In the genomic region with DNA sequence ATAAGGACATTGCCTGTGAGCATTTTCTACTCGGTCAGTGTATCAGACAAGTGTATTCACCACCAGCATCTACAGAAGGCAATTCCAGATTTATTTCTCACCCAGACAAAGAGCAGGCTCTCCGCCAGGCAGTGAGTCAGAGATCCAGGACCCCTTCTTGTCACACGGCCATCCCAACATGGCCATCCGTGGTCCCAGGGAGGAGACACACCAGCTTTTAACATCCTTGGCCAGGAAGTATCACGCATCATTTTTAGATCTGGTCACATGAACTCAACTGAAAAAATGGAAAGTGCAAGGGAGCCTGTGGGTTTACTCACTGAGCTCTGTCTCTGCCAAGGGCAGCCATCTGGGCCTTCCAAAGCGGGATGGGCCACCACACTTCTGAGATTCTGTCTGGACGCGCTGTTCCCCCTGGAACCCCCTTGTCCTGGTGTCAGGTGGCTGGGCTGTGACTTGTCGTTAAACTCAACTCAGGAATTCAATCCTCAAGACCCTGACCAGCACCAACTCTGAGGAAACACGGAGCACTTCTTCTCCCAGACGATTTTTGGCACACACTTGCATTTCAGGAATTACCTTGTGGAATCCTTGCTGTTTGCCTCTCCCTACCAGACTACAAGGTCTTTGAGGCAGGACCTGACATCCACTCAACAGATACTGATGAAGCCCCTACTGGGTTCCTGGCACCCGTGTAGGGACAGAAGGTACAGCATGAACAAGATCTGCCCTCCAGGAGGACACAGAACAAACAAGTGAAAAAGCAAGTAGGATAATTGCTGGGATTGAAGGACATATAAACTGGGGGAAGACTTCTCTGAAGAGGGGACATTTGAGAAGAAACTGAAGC, we compare ENCODE assay signal across 20 cellular contexts. TPM values are rescaled to one million over a fixed set of nuclear protein-coding genes. Genes with fewer than 3 reads are reported as not detected.
DNase-seq lines count a peak whose midpoint lies in the region; ATAC-seq, FAIRE-seq and TF ChIP-seq lines count a peak whose summit lies in the region.
"Had no signal": no experiment of that assay in that cellular context is flagged by ENCODE, and none has a peak within 500 bp of the region (broad histone marks: within the 10 kb centered on the region; RNA-seq: fewer than 3 reads in every experiment).

No MANE protein-coding gene starts in this region.

- in situ Hi-C loops in HepG2 (cut with HindIII; ENCODE audit: extremely low pct_ligation_motif_present, low pct_unique_long_range_greater_than_20kb): no loop called here

- H3K36me3 Mint-ChIP-seq in GM23338 (ENCODE audit: low read depth): no peaks in the 10 kb centered on the region
- H3K36me3 Mint-ChIP-seq: CD4-positive, alpha-beta memory T cell had no signal

- TF ChIP-seq EP300 in HepG2 (IDR thresholded peaks at IDR 0.05; ENCODE audit: low read depth in 2 of 2, low read length in 2 of 2) (no peak), HepG2 (CRISPR knock-in tag; IDR thresholded peaks at IDR 0.05; ENCODE audit: borderline replicate concordance) (no peak)

- DNase-seq in GM23338 (ENCODE audit: low spot score) (no peak), NCI-H446 (lab: John Stamatoyannopoulos, UW) (peak; percentile 72 to 94), cerebellum (ENCODE audit: low spot score) (peak; percentile 82), vagina (ENCODE audit: extremely low spot score in 2 of 2) (peak; percentile 22 to 69), AG20443 (ENCODE audit: low spot score) (no peak), HepG2 (ENCODE audit: low spot score) (no peak)
- DNase-seq: Calu3; CD4-positive, alpha-beta memory T cell; DMS79; NCI-H1092; NCI-H146; NCI-H2107; NCI-H226; PC-3; SJCRH30 had no signal

- intact Hi-C loops in vagina (cut with DNase I) (no loop called here), HepG2 (cut with micrococcal nuclease; ENCODE audit: unreplicated experiment) (no loop called here)

- no peak overlapping the region for H3K9ac ChIP-seq in HepG2 (ENCODE audit: insufficient read depth, low read depth, low read length)
- H3K9ac ChIP-seq: KMS-11 had no signal

- no peaks in the 10 kb centered on the region for H3K36me3 ChIP-seq in GM23338 (ENCODE audit: insufficient read depth)
- H3K36me3 ChIP-seq in vagina: no peaks in the 10 kb centered on the region
- no peaks in the 10 kb centered on the region for H3K36me3 ChIP-seq in HepG2 (replicated peaks in 1 of 2; ENCODE audit: control insufficient read depth in 1 of 2, insufficient read depth in 2 of 2, low read length in 2 of 2)
- H3K36me3 ChIP-seq: SJCRH30 had no signal

- TF ChIP-seq RAD21 in HepG2 (CRISPR knock-in tag; IDR thresholded peaks at IDR 0.05): no peak

- POLR2A ChIA-PET in HepG2 (lab: Yijun Ruan, JAX): no interaction called here

- TF ChIP-seq CTCF in GM23338 (conservative IDR thresholded peaks at IDR 0.05; ENCODE audit: low read depth in 2 of 2) (no peak), vagina (IDR thresholded peaks at IDR 0.05) (no peak), HepG2 (CRISPR knock-in tag; IDR thresholded peaks at IDR 0.05) (no peak)

- peaks cover 15% of the 10 kb centered on the region for H3K4me1 ChIP-seq in GM23338 (ENCODE audit: insufficient read depth)
- H3K4me1 ChIP-seq in vagina: no peaks in the 10 kb centered on the region
- H3K4me1 ChIP-seq in HepG2 (ENCODE audit: insufficient read depth, low read length): no peaks in the 10 kb centered on the region
- H3K4me1 ChIP-seq: SJCRH30 had no signal

- ATAC-seq in GM23338 (no peak), HepG2 (no peak), HG02571 (IDR thresholded peaks at IDR 0.05; ENCODE audit: unreplicated experiment) (no peak)
- ATAC-seq: HCT116, PC-3 had no signal

- FAIRE-seq in HepG2 (lab: Jason Lieb, UNC): no peak
- FAIRE-seq: G401.6 had no signal

- H3K27me3 ChIP-seq in GM23338 (ENCODE audit: insufficient read depth) (no peaks in the 10 kb centered on the region), vagina (no peaks in the 10 kb centered on the region), HepG2 (ENCODE audit: control insufficient read depth in 1 of 2, insufficient read depth in 2 of 2, low read length in 2 of 2) (peaks cover 0 to 26% of the 10 kb centered on the region in 2 experiments; a peak in 2 of 5 replicates)

- H3K27ac ChIP-seq in GM23338 (ENCODE audit: low read depth) (no peak overlapping the region), vagina (no peak overlapping the region), HepG2 (ENCODE audit: extremely low read length, insufficient read depth, low read length) (no peak overlapping the region)
- H3K27ac ChIP-seq: KMS-11, SJCRH30 had no signal

- H3K9me3 Mint-ChIP-seq in GM23338: no peaks in the 10 kb centered on the region; the same call in 2 of the 3 replicates

- H3K27me3 Mint-ChIP-seq in GM23338 (ENCODE audit: insufficient read depth, low read depth, poor library complexity): peaks cover 5% of the 10 kb centered on the region

- H3K79me2 ChIP-seq in GM23338 (replicated peaks; ENCODE audit: insufficient read depth) (no peaks in the 10 kb centered on the region), HepG2 (ENCODE audit: insufficient read depth, low read length) (no peaks in the 10 kb centered on the region)

- TF ChIP-seq POLR2A in vagina (IDR thresholded peaks at IDR 0.05) (no peak), HepG2 (IDR thresholded peaks at IDR 0.05; ENCODE audit: insufficient read depth in 1 of 2, low read depth in 2 of 2, low read length in 2 of 2) (no peak)

- CTCF ChIA-PET in HepG2 (lab: Yijun Ruan, JAX; ENCODE audit: low intra/inter-chr PET ratio, low total read pairs): no interaction called here

- WGBS in HepG2 (ENCODE audit: low lambda C conversion rate): 56% methylated on average over 12 of the region's 12 CpGs

- H4K20me1 ChIP-seq in GM23338 (replicated peaks; ENCODE audit: insufficient read depth): no peaks in the 10 kb centered on the region
- H4K20me1 ChIP-seq in HepG2 (ENCODE audit: insufficient read depth, low read length): no peaks in the 10 kb centered on the region

- H2AFZ ChIP-seq in GM23338 (peak overlapping the region; percentile 88), HepG2 (ENCODE audit: low read length) (no peak overlapping the region)

- no TSS peak for BruUV-seq in HepG2 (replicated peaks; lab: Mats Ljungman, UMichigan)

- 0 out of 2 replicates have a peak, but pooled peaks cover 3% of the 10 kb centered on the region for H3F3A ChIP-seq in GM23338 (replicated peaks; ENCODE audit: low read depth)

- peaks cover 18% of the 10 kb centered on the region for H3K4me1 Mint-ChIP-seq in GM23338
- H3K4me1 Mint-ChIP-seq: B cell; CD4-positive, alpha-beta memory T cell had no signal

- H3K9me3 ChIP-seq in vagina: no peaks in the 10 kb centered on the region
- no peaks in the 10 kb centered on the region for H3K9me3 ChIP-seq in HepG2 (ENCODE audit: low read length)
- H3K9me3 ChIP-seq: SJCRH30 had no signal

- H3K9me2 ChIP-seq in GM23338 (ENCODE audit: insufficient read depth): 0 out of 2 replicates have a peak, but pooled peaks cover 3% of the 10 kb centered on the region

- no peak overlapping the region for H3K27ac Mint-ChIP-seq in GM23338
- H3K27ac Mint-ChIP-seq: B cell had no signal

- no peak overlapping the region for H3K4me3 ChIP-seq in GM23338
- no peak overlapping the region for H3K4me3 ChIP-seq in vagina
- H3K4me3 ChIP-seq in HepG2 (replicated peaks in 1 of 3; ENCODE audit: insufficient read depth in 1 of 3, low read depth in 2 of 3, low read length in 3 of 3): no peak overlapping the region
- H3K4me3 ChIP-seq: SJCRH30 had no signal

- no peak overlapping the region for H3K4me3 Mint-ChIP-seq in GM23338
- H3K4me3 Mint-ChIP-seq: B cell; CD4-positive, alpha-beta memory T cell had no signal

- no peak overlapping the region for H3K4me2 ChIP-seq in GM23338
- no peak overlapping the region for H3K4me2 ChIP-seq in HepG2 (ENCODE audit: low read depth, low read length)
- H3K4me2 ChIP-seq: KMS-11 had no signal

TF ChIP-seq in GM23338, 12 proteins besides CTCF, POLR2A, EP300 and RAD21 (continues in another document):
- TF ChIP-seq ZNF114 (CRISPR knock-in tag; IDR thresholded peaks at IDR 0.05) (no peak), STAT1 (IDR thresholded peaks at IDR 0.05; ENCODE audit: unreplicated experiment) (no peak), NANOG (IDR thresholded peaks at IDR 0.05; ENCODE audit: borderline replicate concordance) (no peak)

TF ChIP-seq in HepG2, 621 proteins besides CTCF, POLR2A, EP300 and RAD21 (continues in another document):
- TF ChIP-seq ZNF496 (CRISPR knock-in tag; IDR thresholded peaks at IDR 0.05; ENCODE audit: insufficient replicate concordance) (no peak), ZNF776 (CRISPR knock-in tag; IDR thresholded peaks at IDR 0.05) (no peak), ZNF430 (CRISPR knock-in tag; IDR thresholded peaks at IDR 0.05) (no peak), HOXD1 (CRISPR knock-in tag; IDR thresholded peaks at IDR 0.05) (no peak), MIER3 (CRISPR knock-in tag; IDR thresholded peaks at IDR 0.05; ENCODE audit: borderline replicate concordance) (no peak), NAIF1 (CRISPR knock-in tag; IDR thresholded peaks at IDR 0.05; ENCODE audit: borderline replicate concordance) (no peak)

RNA-seq across cellular contexts. Expression of a gene that starts 21.6 kb away (rescaled TPM):
- 13.3 and 13.4 TPM in 2 replicates for total RNA-seq in GM23338 (2014; rRNA removed; shearing (Covaris generic))
- polyA plus RNA-seq in GM23338 (2016; fragmentation: Nextera tagmentation; extraction: Ambion mirVana): 3.9 and 4.2 TPM in 2 replicates
- 62.5 TPM for total RNA-seq in cerebellum
- total RNA-seq in vagina: 3.9 TPM
- 9.0 and 10.0 TPM in 2 replicates for total RNA-seq in HepG2 (2016; rRNA removed; fragmentation: Illumina TruSeq; extraction: Trizol)
- 1.1 and 1.4 TPM in 2 replicates for total RNA-seq in HepG2 (2016; cell fraction: cytosol; rRNA removed; fragmentation: Illumina TruSeq; extraction: Trizol; ENCODE audit: low read depth)
- 9.1 and 10.6 TPM in 2 replicates for total RNA-seq in HepG2 (2016; cell fraction: insoluble cytoplasmic fraction; rRNA removed; fragmentation: Illumina TruSeq; extraction: Trizol)
- 5.1 and 6.2 TPM in 2 replicates for total RNA-seq in HepG2 (2016; cell fraction: membrane; rRNA removed; fragmentation: Illumina TruSeq; extraction: Trizol)
- 8.2 and 9.2 TPM in 2 replicates for total RNA-seq in HepG2 (2016; cell fraction: nucleus; rRNA removed; fragmentation: Illumina TruSeq; extraction: Trizol)
- 3.1 and 3.7 TPM in 2 replicates for polyA plus RNA-seq in HepG2 (2011; rRNA removed)
- polyA plus RNA-seq in HepG2 (2011; cell fraction: cytosol; rRNA removed): 1.8 and 2.8 TPM in 2 replicates
- polyA plus RNA-seq in HepG2 (2011; cell fraction: nucleus; rRNA removed): 4.2 TPM in 2 replicates
- 3.8 and 4.7 TPM in 2 replicates for polyA plus RNA-seq in HepG2 (2012)
- polyA plus RNA-seq in HepG2 (2016; cell fraction: cytosol; fragmentation: Illumina TruSeq; extraction: Trizol; ENCODE audit: low read depth): 0.62 and 0.77 TPM in 2 replicates
- polyA plus RNA-seq in HepG2 (2016; cell fraction: insoluble cytoplasmic fraction; fragmentation: Illumina TruSeq; extraction: Trizol; ENCODE audit: low read depth): 8.6 TPM in 2 replicates
- 2.5 TPM in 2 replicates for polyA plus RNA-seq in HepG2 (2016; cell fraction: membrane; fragmentation: Illumina TruSeq; extraction: Trizol; ENCODE audit: low read depth)
- 11.2 and 11.4 TPM in 2 replicates for polyA plus RNA-seq in HepG2 (2016; cell fraction: nucleus; fragmentation: Illumina TruSeq; extraction: Trizol; ENCODE audit: insufficient read depth, low read depth)
- polyA minus RNA-seq in HepG2 (2011; rRNA and poly(A)+ RNA removed; ENCODE audit: low replicate concordance): 3.9 and 4.7 TPM in 2 replicates
- 5.4 and 5.9 TPM in 2 replicates for polyA minus RNA-seq in HepG2 (2011; cell fraction: cytosol; rRNA and poly(A)+ RNA removed)
- 8.7 and 9.3 TPM in 2 replicates for polyA minus RNA-seq in HepG2 (2011; cell fraction: nucleus; rRNA and poly(A)+ RNA removed)

Comparison
In these comparisons a context has a peak if more than half of its experiments do, and no peak if none do; other contexts are left out.
1. DNase-seq: peak in NCI-H446 (2 of 2), cerebellum (single experiment) and vagina (2 of 2); none in GM23338 (single experiment), AG20443 (single experiment) and HepG2 (single experiment).